Comparison of ENCODE assay signal across 1 cellular context in the genomic region with DNA sequence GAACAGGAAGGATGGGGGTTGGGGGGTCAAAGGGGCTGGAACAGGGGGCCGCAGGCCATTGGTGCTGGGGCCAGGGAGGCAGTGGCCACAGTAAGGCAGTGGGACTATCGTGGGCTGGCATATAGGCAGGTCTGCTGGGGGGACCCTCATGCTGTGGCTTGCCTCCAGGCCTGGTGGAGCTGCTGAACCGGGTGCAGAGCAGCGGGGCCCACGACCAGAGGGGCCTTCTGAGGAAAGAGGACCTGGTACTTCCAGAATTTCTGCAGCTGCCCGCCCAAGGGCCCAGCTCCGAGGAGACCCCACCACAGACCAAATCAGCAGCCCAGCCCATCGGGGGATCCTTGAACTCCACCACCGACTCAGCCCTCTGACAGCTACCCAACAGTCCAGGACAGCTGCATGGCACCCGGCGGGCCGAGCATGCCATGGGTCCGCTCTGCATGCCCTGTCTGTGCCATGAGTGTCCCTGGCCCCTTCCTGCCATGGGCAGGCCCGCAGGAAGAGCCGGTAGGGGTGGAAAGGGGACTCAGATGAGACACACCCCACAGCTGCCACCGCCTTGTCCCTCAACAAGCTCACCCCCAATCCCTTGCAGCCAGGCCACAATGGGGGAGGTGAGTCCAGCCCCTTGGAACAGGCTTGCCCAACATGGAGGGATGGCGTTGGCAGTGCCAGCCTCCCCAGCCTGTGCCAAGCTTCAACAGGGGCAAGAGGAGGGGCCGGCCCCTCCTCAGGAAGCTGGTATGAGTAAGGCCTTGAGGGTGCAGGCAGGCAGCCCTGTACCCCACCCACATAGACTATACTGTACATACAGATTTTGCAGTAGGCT.
TF ChIP-seq lines count a peak whose summit lies in the region.

No MANE protein-coding gene starts in this region.

TF ChIP-seq in H1, 55 proteins besides CTCF, POLR2A, EP300 and RAD21:
- TF ChIP-seq SP2 (IDR thresholded peaks at IDR 0.05; ENCODE audit: low read length) (no peak), GTF2F1 (IDR thresholded peaks at IDR 0.05; ENCODE audit: borderline replicate concordance, low read depth, low read length) (no peak), CEBPB (IDR thresholded peaks at IDR 0.05; ENCODE audit: low read depth, low read length) (no peak), TCF12 (IDR thresholded peaks at IDR 0.05; ENCODE audit: low read depth, low read length) (no peak), GABPA (IDR thresholded peaks at IDR 0.05; ENCODE audit: borderline replicate concordance, insufficient read depth, low read length) (no peak), HDAC2 (IDR thresholded peaks at IDR 0.05; ENCODE audit: borderline replicate concordance in 1 of 2, low read depth in 2 of 2, low read length in 2 of 2) (no peak)
- TF ChIP-seq, protein P1, sequence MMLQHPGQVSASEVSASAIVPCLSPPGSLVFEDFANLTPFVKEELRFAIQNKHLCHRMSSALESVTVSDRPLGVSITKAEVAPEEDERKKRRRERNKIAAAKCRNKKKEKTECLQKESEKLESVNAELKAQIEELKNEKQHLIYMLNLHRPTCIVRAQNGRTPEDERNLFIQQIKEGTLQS (IDR thresholded peaks at IDR 0.05; ENCODE audit: insufficient read depth, low read depth, low read length), result no peak
- TF ChIP-seq, protein P2, sequence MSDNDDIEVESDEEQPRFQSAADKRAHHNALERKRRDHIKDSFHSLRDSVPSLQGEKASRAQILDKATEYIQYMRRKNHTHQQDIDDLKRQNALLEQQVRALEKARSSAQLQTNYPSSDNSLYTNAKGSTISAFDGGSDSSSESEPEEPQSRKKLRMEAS (IDR thresholded peaks at IDR 0.05), result no peak
